1 cellular context compared by ENCODE assay signal in the genomic region with DNA sequence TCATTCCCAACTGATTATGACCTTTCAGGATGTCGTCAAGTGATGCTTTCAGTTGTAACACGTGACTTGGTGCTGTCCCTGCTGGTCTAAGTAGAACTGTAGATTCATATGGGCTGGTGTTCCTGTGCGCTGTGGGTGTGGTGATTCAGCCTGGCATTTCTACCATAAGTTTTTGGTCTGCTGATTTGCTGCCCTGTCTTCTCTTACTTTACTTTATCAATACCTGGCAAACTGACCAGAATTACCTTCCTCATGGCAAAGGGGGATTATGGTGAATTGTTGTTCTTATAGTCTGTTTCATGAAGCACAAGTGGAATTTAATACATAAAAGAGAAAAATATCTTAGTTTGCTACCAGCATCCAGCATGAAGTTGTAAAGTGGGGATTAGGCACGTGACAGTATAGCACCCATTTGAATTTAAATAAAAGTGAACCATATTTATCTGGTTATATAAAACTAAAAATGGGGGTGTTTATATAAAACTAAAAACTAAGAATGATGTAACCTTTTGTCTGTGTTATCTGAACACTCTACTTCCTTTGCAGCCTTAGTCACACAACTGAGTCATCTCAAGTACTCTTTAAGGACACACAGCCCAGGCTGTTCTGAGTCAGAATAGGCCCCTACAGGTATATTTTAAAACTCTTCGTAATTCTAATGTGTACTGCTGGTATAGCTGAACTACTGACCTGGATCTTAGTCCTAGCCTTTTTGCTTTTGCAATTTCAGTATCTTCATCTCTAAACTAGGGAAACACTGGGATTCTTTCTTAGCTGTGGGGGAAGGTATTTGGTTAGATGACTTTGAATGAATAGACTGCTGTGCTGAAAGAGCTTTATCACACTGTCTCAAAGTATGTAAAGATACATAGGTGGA.
TF ChIP-seq lines count a peak whose summit lies in the region.

No MANE protein-coding gene starts in this region.

TF ChIP-seq in A549, 52 proteins besides CTCF, POLR2A, EP300 and RAD21 (continued from another document):
- TF ChIP-seq E2F6 (IDR thresholded peaks at IDR 0.05; ENCODE audit: borderline replicate concordance, low read depth) (no peak), HEYL (CRISPR knock-in tag; IDR thresholded peaks at IDR 0.05) (no peak), CBX8 (IDR thresholded peaks at IDR 0.05) (no peak), POLR2AphosphoS2 (conservative IDR thresholded peaks at IDR 0.05; ENCODE audit: low read length) (peak; percentile 76), SREBF2 (IDR thresholded peaks at IDR 0.05) (no peak), HDAC2 (IDR thresholded peaks at IDR 0.05) (no peak), ZNF302 (CRISPR knock-in tag; IDR thresholded peaks at IDR 0.05) (peak; percentile 14; the same call in 1 of the 2 replicates), GATA3 (IDR thresholded peaks at IDR 0.05; ENCODE audit: borderline replicate concordance) (peak; percentile 36; the same call in 1 of the 2 replicates), CHD4 (IDR thresholded peaks at IDR 0.05; ENCODE audit: borderline replicate concordance) (no peak), CBX2 (IDR thresholded peaks at IDR 0.05; ENCODE audit: borderline replicate concordance, low read depth) (no peak), FOXS1 (CRISPR knock-in tag; IDR thresholded peaks at IDR 0.05) (peak; percentile 87; the same call in 1 of the 2 replicates), JUN (IDR thresholded peaks at IDR 0.05) (peak; percentile 74 to 77; a peak in 4 of 5 replicates), ATOH8 (CRISPR knock-in tag; IDR thresholded peaks at IDR 0.05; ENCODE audit: low read depth) (no peak), MAZ (IDR thresholded peaks at IDR 0.05; ENCODE audit: borderline replicate concordance, low read depth, low read length) (no peak), NFE2L2 (conservative IDR thresholded peaks at IDR 0.05; ENCODE audit: low read length) (no peak), RCOR1 (IDR thresholded peaks at IDR 0.05; ENCODE audit: low read depth, low read length) (no peak), EHF (CRISPR knock-in tag; IDR thresholded peaks at IDR 0.05) (no peak), ZC3H11A (IDR thresholded peaks at IDR 0.05) (no peak), NR3C1 (IDR thresholded peaks at IDR 0.05) (no peak), MAFK (IDR thresholded peaks at IDR 0.05; ENCODE audit: partially characterized antibody) (peak; percentile 70), HOXB5 (CRISPR knock-in tag; IDR thresholded peaks at IDR 0.05) (no peak), BHLHE40 (IDR thresholded peaks at IDR 0.05; ENCODE audit: low read depth, low read length) (no peak), CEBPB (IDR thresholded peaks at IDR 0.05) (peak; percentile 11 to 59; a peak in 2 of 4 replicates), FOSL2 (IDR thresholded peaks at IDR 0.05) (peak; percentile 97), FOSL2 (CRISPR knock-in tag; IDR thresholded peaks at IDR 0.05) (peak; percentile 98), PBX3 (IDR thresholded peaks at IDR 0.05) (no peak), REST (IDR thresholded peaks at IDR 0.05) (no peak), FOSB (CRISPR knock-in tag; IDR thresholded peaks at IDR 0.05) (no peak), NPAS2 (CRISPR knock-in tag; IDR thresholded peaks at IDR 0.05; ENCODE audit: borderline replicate concordance) (no peak), ESRRA (IDR thresholded peaks at IDR 0.05; ENCODE audit: borderline replicate concordance, low read length) (no peak), TFCP2L1 (CRISPR knock-in tag; IDR thresholded peaks at IDR 0.05) (no peak; the same call in 1 of the 2 replicates), EHMT2 (IDR thresholded peaks at IDR 0.05; ENCODE audit: low read depth) (no peak), RFX5 (IDR thresholded peaks at IDR 0.05) (0 out of 2 replicates have a peak, but pooled peaks have one; percentile 36), RNF2 (IDR thresholded peaks at IDR 0.05; ENCODE audit: borderline replicate concordance, low read depth) (no peak), KDM5A (IDR thresholded peaks at IDR 0.05) (no peak), USF2 (IDR thresholded peaks at IDR 0.05) (peak; percentile 80)
